In the genomic region with DNA sequence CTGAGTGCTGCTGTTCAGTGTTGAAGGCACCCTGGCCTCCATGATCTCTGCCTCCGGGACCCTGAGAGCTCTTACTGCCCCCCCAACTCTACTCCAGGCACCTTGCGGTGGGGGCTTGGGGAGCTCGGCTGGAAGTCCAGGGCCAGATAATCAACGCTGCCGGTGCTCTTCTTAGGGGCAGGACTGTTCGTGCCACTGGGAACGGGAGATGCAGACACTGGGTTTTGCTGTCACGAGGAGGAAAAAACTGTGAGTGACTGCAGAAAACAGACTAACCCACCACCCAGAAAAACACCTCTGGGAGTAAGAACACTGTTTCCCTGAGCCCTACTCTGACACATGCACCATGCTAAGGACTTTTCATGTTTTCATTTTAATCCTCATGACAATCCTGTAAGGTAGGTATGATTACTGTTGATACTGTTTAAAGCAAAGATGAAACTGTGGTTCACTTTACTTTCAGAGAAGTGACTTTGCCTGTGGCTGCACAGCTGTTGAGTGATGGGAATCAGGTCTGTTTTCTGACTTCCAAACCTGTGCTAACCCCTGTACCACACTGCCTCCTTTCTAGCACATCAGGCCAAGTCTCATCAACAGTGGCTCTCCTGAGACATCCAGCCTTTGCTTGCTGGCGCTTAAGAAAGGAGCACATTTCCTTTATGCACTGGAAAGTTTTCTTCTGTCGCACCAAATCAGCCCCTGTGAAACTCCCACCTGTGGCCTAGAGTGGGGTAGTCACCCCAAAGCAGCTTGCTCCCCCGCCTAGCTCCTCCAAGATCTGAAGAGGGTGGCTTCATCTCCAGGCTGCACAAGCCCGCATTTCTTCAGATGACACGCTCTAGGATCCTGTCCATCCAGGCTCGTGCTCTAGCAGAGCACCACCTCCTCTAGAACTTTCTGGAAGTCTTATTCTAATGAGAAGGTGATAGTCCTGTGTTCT, we compare ENCODE assay signal across 21 cellular contexts. TPM values are rescaled to one million over a fixed set of nuclear protein-coding genes. Genes with fewer than 3 reads are reported as not detected.
A peak's percentile ranks its signal among the peaks of the same experiment; 100 is the strongest.
DNase-seq lines count a peak whose midpoint lies in the region; ATAC-seq, FAIRE-seq and TF ChIP-seq lines count a peak whose summit lies in the region.
"Had no signal": no experiment of that assay in that cellular context is flagged by ENCODE, and none has a peak within 500 bp of the region (broad histone marks: within the 10 kb centered on the region; RNA-seq: fewer than 3 reads in every experiment).

No MANE protein-coding gene starts in this region.

- CTCF ChIA-PET in activated CD4-positive, alpha-beta memory T cell treated with anti-CD3 and anti-CD28 coated beads for 36 hours (lab: Charles Lee) = no interaction called here

- peaks cover 7% of the 10 kb centered on the region for H3K4me1 Mint-ChIP-seq in activated CD4-positive, alpha-beta memory T cell treated with anti-CD3 and anti-CD28 coated beads for 36 hours (ENCODE audit: low read depth)
- H3K4me1 Mint-ChIP-seq in endothelial cell (ENCODE audit: unreplicated experiment) (peaks cover 6% of the 10 kb centered on the region), type B pancreatic cell (ENCODE audit: unreplicated experiment) (no peaks in the 10 kb centered on the region)

- no peak for TF ChIP-seq CTCF in endothelial cell (IDR thresholded peaks at IDR 0.05; ENCODE audit: unreplicated experiment)
- no peak for TF ChIP-seq CTCF in type B pancreatic cell (conservative IDR thresholded peaks at IDR 0.05)

- POLR2A ChIA-PET in activated CD4-positive, alpha-beta memory T cell treated with anti-CD3 and anti-CD28 coated beads for 36 hours (lab: Charles Lee) = no interaction called here

- no peaks in the 10 kb centered on the region for H3K27me3 Mint-ChIP-seq in activated CD4-positive, alpha-beta memory T cell treated with anti-CD3 and anti-CD28 coated beads for 36 hours
- H3K27me3 Mint-ChIP-seq in endothelial cell (ENCODE audit: unreplicated experiment) (peaks cover 40% of the 10 kb centered on the region), type B pancreatic cell (no peaks in the 10 kb centered on the region)
- H3K27me3 Mint-ChIP-seq: dendritic cell treated with granulocyte-macrophage colony-stimulating factor and Interleukin-4, amounts not matched to agents 40 ng/mL and 50 ng/mL, for 4 days; IgD-negative memory B cell had no signal

- peak; percentile 64 for DNase-seq in cardiac septum (ENCODE audit: low spot score)
- no peak for DNase-seq in Right ventricle myocardium superior
- DNase-seq in activated CD4-positive, alpha-beta memory T cell treated with anti-CD3 and anti-CD28 coated beads for 36 hours = peak; percentile 35
- no peak for DNase-seq in endothelial cell (ENCODE audit: low spot score)
- DNase-seq in type B pancreatic cell (ENCODE audit: extremely low spot score, unreplicated experiment) = peak; percentile 20
- no peak for DNase-seq in EL
- DNase-seq in RCC 7860 (ENCODE audit: low spot score) = no peak
- no peak for DNase-seq in HK-2 (ENCODE audit: unreplicated experiment)
- DNase-seq: activated effector memory CD4-positive, alpha-beta T cell treated with anti-CD3 and anti-CD28 coated beads, Interleukin-2, amount 50 U/mL, for 16 hours; GF-D8; left ventricle myocardium superior; mucosa of descending colon; NCI-H1930; NCI-H446 treated with DMSO at 0.1 percent for 48 hours; SHP77 treated with DMSO at 0.1 percent for 48 hours; stimulated activated CD4-positive, alpha-beta T cell treated with anti-CD3 and anti-CD28 coated beads, Interleukin-1b, Interleukin-23, amount 100 ng/mL, for 48 hours had no signal

- FAIRE-seq in RCC 7860 (lab: Jason Lieb, UNC) = no peak
- FAIRE-seq: D721Med had no signal

- H3K9me3 Mint-ChIP-seq in activated CD4-positive, alpha-beta memory T cell treated with anti-CD3 and anti-CD28 coated beads for 36 hours = no peaks in the 10 kb centered on the region
- H3K9me3 Mint-ChIP-seq in endothelial cell (ENCODE audit: unreplicated experiment) = no peaks in the 10 kb centered on the region
- H3K9me3 Mint-ChIP-seq in type B pancreatic cell = no peaks in the 10 kb centered on the region
- H3K9me3 Mint-ChIP-seq: dendritic cell treated with granulocyte-macrophage colony-stimulating factor and Interleukin-4, amounts not matched to agents 40 ng/mL and 50 ng/mL, for 4 days; IgD-negative memory B cell had no signal

- H3K4me3 Mint-ChIP-seq in activated CD4-positive, alpha-beta memory T cell treated with anti-CD3 and anti-CD28 coated beads for 36 hours = no peak overlapping the region
- H3K4me3 Mint-ChIP-seq in endothelial cell (ENCODE audit: unreplicated experiment) = peak overlapping the region; percentile 58
- H3K4me3 Mint-ChIP-seq in type B pancreatic cell = no peak overlapping the region
- H3K4me3 Mint-ChIP-seq: dendritic cell treated with granulocyte-macrophage colony-stimulating factor and Interleukin-4, amounts not matched to agents 40 ng/mL and 50 ng/mL, for 4 days; IgD-negative memory B cell had no signal

- H3K36me3 Mint-ChIP-seq in activated CD4-positive, alpha-beta memory T cell treated with anti-CD3 and anti-CD28 coated beads for 36 hours = peaks cover 13% of the 10 kb centered on the region
- H3K36me3 Mint-ChIP-seq in endothelial cell (ENCODE audit: low read depth, unreplicated experiment) = peaks cover 68% of the 10 kb centered on the region
- peaks cover 42% of the 10 kb centered on the region for H3K36me3 Mint-ChIP-seq in type B pancreatic cell

- ATAC-seq in Right ventricle myocardium superior (ENCODE audit: poor library complexity) = no peak
- ATAC-seq: activated CD4-positive, CD25-positive, alpha-beta regulatory T cell treated with anti-CD3 and anti-CD28 coated beads, Interleukin-2, amount 50 U/mL, for 24 hours; left ventricle myocardium superior; mucosa of descending colon; sciatic nerve had no signal

- H3K27ac Mint-ChIP-seq in activated CD4-positive, alpha-beta memory T cell treated with anti-CD3 and anti-CD28 coated beads for 36 hours = peak overlapping the region; percentile 58
- peak overlapping the region; percentile 17 for H3K27ac Mint-ChIP-seq in endothelial cell (ENCODE audit: unreplicated experiment)
- no peak overlapping the region for H3K27ac Mint-ChIP-seq in type B pancreatic cell
- H3K27ac Mint-ChIP-seq: dendritic cell treated with granulocyte-macrophage colony-stimulating factor and Interleukin-4, amounts not matched to agents 40 ng/mL and 50 ng/mL, for 4 days had no signal

- intact Hi-C loops in cardiac septum (cut with DNase I) = no loop called here
- intact Hi-C loops in Right ventricle myocardium superior (cut with DNase I) = no loop called here
- intact Hi-C loops in activated CD4-positive, alpha-beta memory T cell treated with anti-CD3 and anti-CD28 coated beads for 36 hours (cut with micrococcal nuclease) = no loop called here

RNA-seq across cellular contexts. Expression of a gene that starts 31.8 kb away (rescaled TPM):
- 8.9 TPM for total RNA-seq in cardiac septum
- 4.6 TPM for total RNA-seq in Right ventricle myocardium superior
- 1 to 10 TPM; 9.3 to 9.6 TPM for total RNA-seq in activated CD4-positive, alpha-beta memory T cell treated with anti-CD3 and anti-CD28 coated beads for 36 hours
- 26.0 TPM for total RNA-seq in endothelial cell (ENCODE audit: unreplicated experiment)
- 8.9 and 9.7 TPM in 2 replicates for total RNA-seq in type B pancreatic cell (ENCODE audit: low replicate concordance)

RNA-seq across cellular contexts. Expression of a gene that starts 32.1 kb away (rescaled TPM):
- total RNA-seq in cardiac septum = 8.5 TPM
- total RNA-seq in Right ventricle myocardium superior = 10.4 TPM
- 1 to 10 TPM; 7.9 to 8.8 TPM for total RNA-seq in activated CD4-positive, alpha-beta memory T cell treated with anti-CD3 and anti-CD28 coated beads for 36 hours
- 11.4 TPM for total RNA-seq in endothelial cell (ENCODE audit: unreplicated experiment)
- total RNA-seq in type B pancreatic cell (ENCODE audit: low replicate concordance) = 9.7 and 10.7 TPM in 2 replicates

Comparison
In these comparisons a context has a peak if more than half of its experiments do, and no peak if none do; other contexts are left out.
1. DNase-seq: peak in cardiac septum (single experiment), activated CD4-positive, alpha-beta memory T cell treated with anti-CD3 and anti-CD28 coated beads for 36 hours (single experiment) and type B pancreatic cell (single experiment); none in Right ventricle myocardium superior (single experiment), endothelial cell (single experiment), EL (single experiment), RCC 7860 (single experiment) and HK-2 (single experiment).